26 cellular contexts compared by ENCODE assay signal in the genomic region with DNA sequence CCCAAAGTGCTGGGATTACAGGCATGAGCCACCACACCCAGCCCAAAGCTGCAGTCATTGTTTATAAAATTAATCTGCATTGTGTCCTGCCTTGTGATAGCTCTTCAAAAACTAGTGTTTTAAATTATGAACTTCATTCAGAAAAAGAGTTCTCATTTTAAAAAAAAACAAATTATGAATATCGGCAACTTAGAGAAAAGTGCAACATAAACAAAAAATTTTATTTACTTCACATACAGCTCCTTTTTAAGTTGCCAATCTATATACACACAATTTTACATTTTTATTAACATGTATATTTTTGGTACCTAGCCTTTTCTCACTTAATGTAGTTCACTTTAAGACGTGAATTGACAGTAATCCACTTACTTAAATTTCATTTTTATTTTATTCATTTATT. TPM values are rescaled to one million over a fixed set of nuclear protein-coding genes. Genes with fewer than 3 reads are reported as not detected.
DNase-seq lines count a peak whose midpoint lies in the region; ATAC-seq, FAIRE-seq and TF ChIP-seq lines count a peak whose summit lies in the region.
"Had no signal": no experiment of that assay in that cellular context is flagged by ENCODE, and none has a peak within 500 bp of the region (broad histone marks: within the 10 kb centered on the region; RNA-seq: fewer than 3 reads in every experiment).

No MANE protein-coding gene starts in this region.

- H3K27me3 Mint-ChIP-seq in T-cell, result no peaks in the 10 kb centered on the region
- H3K27me3 Mint-ChIP-seq in effector memory CD8-positive, alpha-beta T cell, result no peaks in the 10 kb centered on the region
- no peaks in the 10 kb centered on the region for H3K27me3 Mint-ChIP-seq in activated T-cell treated with anti-CD3 and anti-CD28 coated beads, Interleukin-2, amount 50 U/mL, for 72 hours (ENCODE audit: low read depth)
- H3K27me3 Mint-ChIP-seq: CD4-positive, alpha-beta T cell; CD8-positive, alpha-beta memory T cell had no signal

- no peaks in the 10 kb centered on the region for H3K9me1 ChIP-seq in K562 (ENCODE audit: control insufficient read depth, insufficient read depth, low read length)

- intact Hi-C loops in HepG2 (cut with micrococcal nuclease; ENCODE audit: unreplicated experiment), result no loop called here
- intact Hi-C loops in right lobe of liver (cut with DNase I), result no loop called here
- intact Hi-C loops in K562 (cut with micrococcal nuclease), result loop anchor here (5.0 kb wide), 1 partner anchor 107 kb away; no protein-coding TSS in a partner anchor

- CTCF ChIA-PET in HepG2 (lab: Yijun Ruan, JAX; ENCODE audit: low intra/inter-chr PET ratio, low total read pairs) (no interaction called here), K562 (lab: Yijun Ruan, JAX; ENCODE audit: low intra/inter-chr PET ratio) (no interaction called here), T-cell (lab: Charles Lee) (no interaction called here)

- H3K79me2 ChIP-seq in HepG2 (ENCODE audit: insufficient read depth, low read length), result no peaks in the 10 kb centered on the region
- H3K79me2 ChIP-seq in K562 (ENCODE audit: control insufficient read depth, insufficient read depth, low read length), result no peaks in the 10 kb centered on the region

- TF ChIP-seq CTCF in HepG2 (CRISPR knock-in tag; IDR thresholded peaks at IDR 0.05) (no peak), right lobe of liver (IDR thresholded peaks at IDR 0.05) (no peak), K562 (IDR thresholded peaks at IDR 0.05 in 2 of 3, conservative IDR thresholded peaks at IDR 0.05 in 1 of 3; ENCODE audit: insufficient read depth in 2 of 3, low read depth in 1 of 3, low read length in 3 of 3) (no peak)

- H3K36me3 ChIP-seq in HepG2 (replicated peaks in 1 of 2; ENCODE audit: control insufficient read depth in 1 of 2, insufficient read depth in 2 of 2, low read length in 2 of 2), result peaks cover 12 to 40% of the 10 kb centered on the region in 2 experiments; a peak in 4 of 5 replicates
- H3K36me3 ChIP-seq in right lobe of liver, result peaks cover 0 to 20% (median 2%) of the 10 kb centered on the region in 4 donors
- peaks cover 35% of the 10 kb centered on the region; the same call in 2 of the 3 replicates for H3K36me3 ChIP-seq in K562 (ENCODE audit: control insufficient read depth, insufficient read depth, low read length)

- POLR2A ChIA-PET in HepG2 (lab: Yijun Ruan, JAX) (no interaction called here), K562 (lab: Yijun Ruan, JAX) (interaction anchor here (1.7 kb wide), 2 partner anchors 74 to 75 kb away, joined by 3 to 21 read pairs; a partner anchor contains a TSS), T-cell (lab: Charles Lee) (interaction anchor here in 1 of 2 donors (0.6 kb wide), 1 partner anchor 167 kb away, joined by 3 read pairs; no protein-coding TSS in a partner anchor)

- ATAC-seq in HepG2 (no peak), right lobe of liver (no peak), K562 (no peak), T-cell (replicated peaks in 1 of 4) (no peak)
- ATAC-seq in effector memory CD8-positive, alpha-beta T cell (replicated peaks), result no peak
- no peak for ATAC-seq in activated T-cell treated with anti-CD3 and anti-CD28 coated beads, Interleukin-2, amount 50 U/mL, for 72 hours (replicated peaks in 1 of 2)
- ATAC-seq: GM23338 had no signal

- in situ Hi-C loops in HepG2 (cut with HindIII; ENCODE audit: extremely low pct_ligation_motif_present, low pct_unique_long_range_greater_than_20kb) (no loop called here), K562 (cut with MboI) (no loop called here)

- no peak for DNase-seq in HepG2 (ENCODE audit: low spot score)
- DNase-seq in right lobe of liver, result no peak
- DNase-seq in K562 (ENCODE audit: extremely low read depth in 1 of 4, low spot score in 3 of 4), result no peak
- DNase-seq in T-cell, result no peak
- no peak for DNase-seq in effector memory CD8-positive, alpha-beta T cell
- DNase-seq in activated T-cell treated with anti-CD3 and anti-CD28 coated beads, Interleukin-2, amount 50 U/mL, for 72 hours, result no peak
- DNase-seq: ACHN; AML-193; BE2C; CD4-positive, alpha-beta T cell; CD8-positive, alpha-beta memory T cell; DMS 273 treated with DMSO at 0.1 percent for 48 hours; DMS79; EL; GF-D8; HFFc6 had no signal

- BruUV-seq in HepG2 (replicated peaks; lab: Mats Ljungman, UMichigan) (no TSS peak), K562 (replicated peaks; lab: Mats Ljungman, UMichigan) (no TSS peak)

- H3K4me1 Mint-ChIP-seq in T-cell, result no peaks in the 10 kb centered on the region
- H3K4me1 Mint-ChIP-seq in effector memory CD8-positive, alpha-beta T cell (ENCODE audit: low read depth in 2 of 2), result no peaks in the 10 kb centered on the region
- H3K4me1 Mint-ChIP-seq in activated T-cell treated with anti-CD3 and anti-CD28 coated beads, Interleukin-2, amount 50 U/mL, for 72 hours (ENCODE audit: low read depth), result peaks cover 8% of the 10 kb centered on the region
- H3K4me1 Mint-ChIP-seq: CD8-positive, alpha-beta memory T cell had no signal

- H3K9ac ChIP-seq in HepG2 (ENCODE audit: insufficient read depth, low read depth, low read length) (no peak overlapping the region), K562 (ENCODE audit: insufficient read depth in 1 of 2, low read depth in 2 of 2, low read length in 2 of 2) (no peak overlapping the region)
- H3K9ac ChIP-seq: BLaER1 treated with 17β-estradiol and CSF1 and Interleukin-3, amounts not matched to agents 10 nM and 100 nM had no signal

- TF ChIP-seq POLR2A in HepG2 (IDR thresholded peaks at IDR 0.05; ENCODE audit: insufficient read depth in 1 of 2, low read depth in 2 of 2, low read length in 2 of 2) (no peak), right lobe of liver (IDR thresholded peaks at IDR 0.05) (no peak), K562 (conservative IDR thresholded peaks at IDR 0.05) (no peak)

- no peak overlapping the region for H3K27ac Mint-ChIP-seq in T-cell
- no peak overlapping the region for H3K27ac Mint-ChIP-seq in effector memory CD8-positive, alpha-beta T cell
- no peak overlapping the region for H3K27ac Mint-ChIP-seq in activated T-cell treated with anti-CD3 and anti-CD28 coated beads, Interleukin-2, amount 50 U/mL, for 72 hours
- H3K27ac Mint-ChIP-seq: CD4-positive, alpha-beta T cell; GM23338; HFFc6 had no signal

- H4K20me1 ChIP-seq in HepG2 (ENCODE audit: insufficient read depth, low read length) (no peaks in the 10 kb centered on the region), K562 (replicated peaks; ENCODE audit: control insufficient read depth, insufficient read depth, low read length) (no peaks in the 10 kb centered on the region)
- H4K20me1 ChIP-seq: BLaER1 treated with 17β-estradiol and CSF1 and Interleukin-3, amounts not matched to agents 10 nM and 100 nM had no signal

- H3K36me3 Mint-ChIP-seq in T-cell, result peaks cover 44% of the 10 kb centered on the region
- peaks cover 65% of the 10 kb centered on the region for H3K36me3 Mint-ChIP-seq in effector memory CD8-positive, alpha-beta T cell (ENCODE audit: insufficient read depth)
- H3K36me3 Mint-ChIP-seq in activated T-cell treated with anti-CD3 and anti-CD28 coated beads, Interleukin-2, amount 50 U/mL, for 72 hours (ENCODE audit: insufficient read depth in 2 of 2), result peaks cover 3 to 25% of the 10 kb centered on the region in 2 donors

- H3K9me3 ChIP-seq in HepG2 (ENCODE audit: low read length) (no peaks in the 10 kb centered on the region), right lobe of liver (no peaks in the 10 kb centered on the region), K562 (replicated peaks; ENCODE audit: control insufficient read depth, insufficient read depth, low read depth, low read length) (no peaks in the 10 kb centered on the region)
- H3K9me3 ChIP-seq: BE2C; BLaER1 treated with 17β-estradiol and CSF1 and Interleukin-3, amounts not matched to agents 10 nM and 100 nM; HAP-1 had no signal

- TF ChIP-seq RAD21 in HepG2 (CRISPR knock-in tag; IDR thresholded peaks at IDR 0.05) (no peak), K562 (CRISPR knock-in tag; conservative IDR thresholded peaks at IDR 0.05 in 1 of 2, IDR thresholded peaks at IDR 0.05 in 1 of 2) (no peak)

- H2AFZ ChIP-seq in HepG2 (ENCODE audit: low read length) (no peak overlapping the region), K562 (ENCODE audit: low read depth, low read length) (no peak overlapping the region)
- H2AFZ ChIP-seq: GM23338 had no signal

- H3K27me3 ChIP-seq in HepG2 (ENCODE audit: control insufficient read depth in 1 of 2, insufficient read depth in 2 of 2, low read length in 2 of 2) (no peaks in the 10 kb centered on the region), right lobe of liver (no peaks in the 10 kb centered on the region), K562 (ENCODE audit: control insufficient read depth in 2 of 2, insufficient read depth in 2 of 2, low read length in 2 of 2) (no peaks in the 10 kb centered on the region)
- H3K27me3 ChIP-seq: BE2C; BLaER1 treated with 17β-estradiol and CSF1 and Interleukin-3, amounts not matched to agents 10 nM and 100 nM had no signal

- WGBS in HepG2 (ENCODE audit: low lambda C conversion rate), result 96% methylated on average over 2 of the region's 2 CpGs
- WGBS in right lobe of liver (ENCODE audit: insufficient coverage, low coverage, low lambda C conversion rate, missing lambda C conversion rate), result 82% methylated on average over 2 of the region's 2 CpGs
- 94% methylated on average over 2 of the region's 2 CpGs for WGBS in K562 (ENCODE audit: insufficient coverage, low coverage, missing lambda C conversion rate)

- no peak overlapping the region for H3K4me3 Mint-ChIP-seq in T-cell
- no peak overlapping the region for H3K4me3 Mint-ChIP-seq in effector memory CD8-positive, alpha-beta T cell
- no peak overlapping the region for H3K4me3 Mint-ChIP-seq in activated T-cell treated with anti-CD3 and anti-CD28 coated beads, Interleukin-2, amount 50 U/mL, for 72 hours
- H3K4me3 Mint-ChIP-seq: CD14-positive monocyte; CD4-positive, alpha-beta T cell; CD8-positive, alpha-beta memory T cell; GM23338; HFFc6 had no signal

- H3K9me3 Mint-ChIP-seq in T-cell, result no peaks in the 10 kb centered on the region
- no peaks in the 10 kb centered on the region for H3K9me3 Mint-ChIP-seq in effector memory CD8-positive, alpha-beta T cell
- H3K9me3 Mint-ChIP-seq in activated T-cell treated with anti-CD3 and anti-CD28 coated beads, Interleukin-2, amount 50 U/mL, for 72 hours, result no peaks in the 10 kb centered on the region
- H3K9me3 Mint-ChIP-seq: CD14-positive monocyte; CD4-positive, alpha-beta T cell; CD8-positive, alpha-beta memory T cell; GM23338; HFFc6 had no signal

- no peaks in the 10 kb centered on the region for H3K4me1 ChIP-seq in HepG2 (ENCODE audit: insufficient read depth, low read length)
- H3K4me1 ChIP-seq in right lobe of liver, result no peaks in the 10 kb centered on the region
- peaks cover 0 to 6% of the 10 kb centered on the region in 2 experiments; a peak in 2 of 5 replicates for H3K4me1 ChIP-seq in K562 (replicated peaks in 1 of 2; ENCODE audit: control insufficient read depth in 2 of 2, insufficient read depth in 2 of 2, low read length in 2 of 2)

- no peak for FAIRE-seq in HepG2 (lab: Jason Lieb, UNC)
- no peak for FAIRE-seq in K562 (lab: Jason Lieb, UNC)
- FAIRE-seq: A204.1, D721Med, GM12891, GM18507, H54 had no signal

- TF ChIP-seq EP300 in HepG2 (IDR thresholded peaks at IDR 0.05; ENCODE audit: low read depth in 2 of 2, low read length in 2 of 2) (no peak), HepG2 (CRISPR knock-in tag; IDR thresholded peaks at IDR 0.05; ENCODE audit: borderline replicate concordance) (no peak), K562 (IDR thresholded peaks at IDR 0.05; ENCODE audit: low read length) (no peak)

- H3K27ac ChIP-seq in HepG2 (ENCODE audit: extremely low read length, insufficient read depth, low read length) (no peak overlapping the region), right lobe of liver (no peak overlapping the region), K562 (ENCODE audit: extremely low read depth, low read depth, low read length) (no peak overlapping the region)
- H3K27ac ChIP-seq: 22Rv1; BLaER1 treated with 17β-estradiol and CSF1 and Interleukin-3, amounts not matched to agents 10 nM and 100 nM had no signal

- H3K4me2 ChIP-seq in HepG2 (ENCODE audit: low read depth, low read length) (no peak overlapping the region), K562 (ENCODE audit: insufficient read depth, low read length) (no peak overlapping the region)
- H3K4me2 ChIP-seq: BLaER1 treated with 17β-estradiol and CSF1 and Interleukin-3, amounts not matched to agents 10 nM and 100 nM; GM23338 had no signal

- H3K4me3 ChIP-seq in HepG2 (replicated peaks in 1 of 3; ENCODE audit: insufficient read depth in 1 of 3, low read depth in 2 of 3, low read length in 3 of 3) (no peak overlapping the region), right lobe of liver (no peak overlapping the region), K562 (no peak overlapping the region)
- H3K4me3 ChIP-seq: BLaER1 treated with 17β-estradiol and CSF1 and Interleukin-3, amounts not matched to agents 10 nM and 100 nM; GM23338; HAP-1 had no signal

RNA-seq across cellular contexts. Expression of a gene that starts 46.9 kb away (rescaled TPM):
- total RNA-seq in HepG2 (2016; rRNA removed; fragmentation: Illumina TruSeq; extraction: Trizol), result 43.2 and 62.7 TPM in 2 replicates
- 12.7 and 14.8 TPM in 2 replicates for total RNA-seq in HepG2 (2016; cell fraction: cytosol; rRNA removed; fragmentation: Illumina TruSeq; extraction: Trizol; ENCODE audit: low read depth)
- 46.9 and 68.8 TPM in 2 replicates for total RNA-seq in HepG2 (2016; cell fraction: insoluble cytoplasmic fraction; rRNA removed; fragmentation: Illumina TruSeq; extraction: Trizol)
- total RNA-seq in HepG2 (2016; cell fraction: membrane; rRNA removed; fragmentation: Illumina TruSeq; extraction: Trizol), result 27.5 and 31.0 TPM in 2 replicates
- 11.9 and 15.9 TPM in 2 replicates for total RNA-seq in HepG2 (2016; cell fraction: nucleus; rRNA removed; fragmentation: Illumina TruSeq; extraction: Trizol)
- 13.0 and 14.4 TPM in 2 replicates for polyA plus RNA-seq in HepG2 (2011; rRNA removed)
- 7.9 and 12.4 TPM in 2 replicates for polyA plus RNA-seq in HepG2 (2011; cell fraction: cytosol; rRNA removed)
- 1.6 and 3.7 TPM in 2 replicates for polyA plus RNA-seq in HepG2 (2011; cell fraction: nucleus; rRNA removed)
- polyA plus RNA-seq in HepG2 (2012), result 15.2 and 30.2 TPM in 2 replicates
- polyA plus RNA-seq in HepG2 (2016; cell fraction: cytosol; fragmentation: Illumina TruSeq; extraction: Trizol; ENCODE audit: low read depth), result 12.3 and 13.5 TPM in 2 replicates
- 58.6 and 61.6 TPM in 2 replicates for polyA plus RNA-seq in HepG2 (2016; cell fraction: insoluble cytoplasmic fraction; fragmentation: Illumina TruSeq; extraction: Trizol; ENCODE audit: low read depth)
- 18.4 and 19.5 TPM in 2 replicates for polyA plus RNA-seq in HepG2 (2016; cell fraction: membrane; fragmentation: Illumina TruSeq; extraction: Trizol; ENCODE audit: low read depth)
- 23.2 and 25.7 TPM in 2 replicates for polyA plus RNA-seq in HepG2 (2016; cell fraction: nucleus; fragmentation: Illumina TruSeq; extraction: Trizol; ENCODE audit: insufficient read depth, low read depth)
- 2.1 and 7.0 TPM in 2 replicates for polyA minus RNA-seq in HepG2 (2011; rRNA and poly(A)+ RNA removed; ENCODE audit: low replicate concordance)
- polyA minus RNA-seq in HepG2 (2011; cell fraction: cytosol; rRNA and poly(A)+ RNA removed), result 6.2 and 8.2 TPM in 2 replicates
- polyA minus RNA-seq in HepG2 (2011; cell fraction: nucleus; rRNA and poly(A)+ RNA removed), result 1.7 and 2.9 TPM in 2 replicates
- total RNA-seq in right lobe of liver, result 10 to 100 TPM in 1 of 6 experiments, 1 to 10 TPM in 5; 5.8 to 10.5 (median 7.3) TPM
- total RNA-seq in K562 (2011; cell fraction: chromatin; rRNA removed; ENCODE audit: low replicate concordance), result 5.5 and 7.4 TPM in 2 replicates
- total RNA-seq in K562 (2011; cell fraction: nucleolus; rRNA removed), result 3.2 TPM in 2 replicates
- total RNA-seq in K562 (2011; cell fraction: nucleoplasm; rRNA removed), result 4.1 and 8.1 TPM in 2 replicates
- total RNA-seq in K562 (2014; rRNA removed), result 12.3 and 18.3 TPM in 2 replicates
- 31.6 and 32.4 TPM in 2 replicates for total RNA-seq in K562 (2014; rRNA removed; fragmentation: Illumina TruSeq; extraction: Trizol)
- 20.3 and 21.8 TPM in 2 replicates for total RNA-seq in K562 (2015; rRNA removed; fragmentation: Illumina TruSeq; extraction: Trizol)
- 15.9 and 19.3 TPM in 2 replicates for total RNA-seq in K562 (2021)
- 18.0 and 28.4 TPM in 2 replicates for polyA plus RNA-seq in K562 (2011; rRNA removed)
- 6.1 and 10.2 TPM in 2 replicates for polyA plus RNA-seq in K562 (2011; cell fraction: cytosol; rRNA removed)
- 3.8 and 6.4 TPM in 2 replicates for polyA plus RNA-seq in K562 (2011; cell fraction: nucleus; rRNA removed)
- 6.1 and 13.3 TPM in 2 replicates for polyA plus RNA-seq in K562 (2012)
- 12.0 and 12.5 TPM in 2 replicates for polyA plus RNA-seq in K562 (2014; fragmentation: Illumina TruSeq; extraction: Trizol)
- polyA plus RNA-seq in K562 (2014; fragmentation: Nextera tagmentation; extraction: Ambion mirVana), result 10 to 100 TPM; 48.5 to 58.6 TPM
- polyA plus RNA-seq in K562 (2014; rRNA removed), result 14.5 and 17.4 TPM in 2 replicates
- 9.7 and 11.4 TPM in 2 replicates for polyA minus RNA-seq in K562 (2011; rRNA and poly(A)+ RNA removed)
- polyA minus RNA-seq in K562 (2011; cell fraction: cytosol; rRNA and poly(A)+ RNA removed), result 4.4 and 6.8 TPM in 2 replicates
- polyA minus RNA-seq in K562 (2011; cell fraction: nucleus; rRNA and poly(A)+ RNA removed), result 0.81 and 2.4 TPM in 2 replicates
- total RNA-seq in T-cell, result 10 to 100 TPM in 3 of 5 donors, 1 to 10 TPM in 2; 4.2 to 16.3 (median 11.8) TPM
- 10 to 100 TPM in 1 of 2 donors, 1 to 10 TPM in 1; 9.9 to 14.3 TPM for total RNA-seq in activated T-cell treated with anti-CD3 and anti-CD28 coated beads, Interleukin-2, amount 50 U/mL, for 72 hours

RNA-seq across cellular contexts. Expression of a gene that starts 50.8 kb away (rescaled TPM):
- total RNA-seq in HepG2 (2016; rRNA removed; fragmentation: Illumina TruSeq; extraction: Trizol), result 24.2 and 33.3 TPM in 2 replicates
- total RNA-seq in HepG2 (2016; cell fraction: cytosol; rRNA removed; fragmentation: Illumina TruSeq; extraction: Trizol; ENCODE audit: low read depth), result 5.9 and 6.1 TPM in 2 replicates
- total RNA-seq in HepG2 (2016; cell fraction: insoluble cytoplasmic fraction; rRNA removed; fragmentation: Illumina TruSeq; extraction: Trizol), result 21.5 and 35.3 TPM in 2 replicates
- 8.5 and 9.0 TPM in 2 replicates for total RNA-seq in HepG2 (2016; cell fraction: membrane; rRNA removed; fragmentation: Illumina TruSeq; extraction: Trizol)
- 22.5 and 29.3 TPM in 2 replicates for total RNA-seq in HepG2 (2016; cell fraction: nucleus; rRNA removed; fragmentation: Illumina TruSeq; extraction: Trizol)
- polyA plus RNA-seq in HepG2 (2011; rRNA removed), result 9.2 and 10.3 TPM in 2 replicates
- polyA plus RNA-seq in HepG2 (2011; cell fraction: cytosol; rRNA removed), result 5.0 and 6.8 TPM in 2 replicates
- 5.3 and 7.3 TPM in 2 replicates for polyA plus RNA-seq in HepG2 (2011; cell fraction: nucleus; rRNA removed)
- polyA plus RNA-seq in HepG2 (2012), result 8.2 and 11.0 TPM in 2 replicates
- 0.76 and 1.6 TPM in 2 replicates for polyA plus RNA-seq in HepG2 (2016; cell fraction: cytosol; fragmentation: Illumina TruSeq; extraction: Trizol; ENCODE audit: low read depth)
- polyA plus RNA-seq in HepG2 (2016; cell fraction: insoluble cytoplasmic fraction; fragmentation: Illumina TruSeq; extraction: Trizol; ENCODE audit: low read depth), result 28.0 and 28.1 TPM in 2 replicates
- polyA plus RNA-seq in HepG2 (2016; cell fraction: membrane; fragmentation: Illumina TruSeq; extraction: Trizol; ENCODE audit: low read depth), result 2.1 and 3.6 TPM in 2 replicates
- polyA plus RNA-seq in HepG2 (2016; cell fraction: nucleus; fragmentation: Illumina TruSeq; extraction: Trizol; ENCODE audit: insufficient read depth, low read depth), result 26.5 and 31.9 TPM in 2 replicates
- 15.2 and 21.4 TPM in 2 replicates for polyA minus RNA-seq in HepG2 (2011; rRNA and poly(A)+ RNA removed; ENCODE audit: low replicate concordance)
- 10.3 and 17.1 TPM in 2 replicates for polyA minus RNA-seq in HepG2 (2011; cell fraction: cytosol; rRNA and poly(A)+ RNA removed)
- 26.0 and 39.3 TPM in 2 replicates for polyA minus RNA-seq in HepG2 (2011; cell fraction: nucleus; rRNA and poly(A)+ RNA removed)
- total RNA-seq in right lobe of liver, result 1 to 10 TPM; 4.4 to 6.4 (median 4.9) TPM
- total RNA-seq in K562 (2011; cell fraction: chromatin; rRNA removed; ENCODE audit: low replicate concordance), result 30.4 and 67.1 TPM in 2 replicates
- 13.2 and 20.3 TPM in 2 replicates for total RNA-seq in K562 (2011; cell fraction: nucleolus; rRNA removed)
- total RNA-seq in K562 (2011; cell fraction: nucleoplasm; rRNA removed), result 27.6 and 28.2 TPM in 2 replicates
- total RNA-seq in K562 (2014; rRNA removed), result 15.1 and 15.8 TPM in 2 replicates
- 20.8 and 22.1 TPM in 2 replicates for total RNA-seq in K562 (2014; rRNA removed; fragmentation: Illumina TruSeq; extraction: Trizol)
- 17.0 and 20.2 TPM in 2 replicates for total RNA-seq in K562 (2015; rRNA removed; fragmentation: Illumina TruSeq; extraction: Trizol)
- total RNA-seq in K562 (2021), result 18.4 and 20.1 TPM in 2 replicates
- polyA plus RNA-seq in K562 (2011; rRNA removed), result 15.9 and 23.6 TPM in 2 replicates
- 5.8 and 8.1 TPM in 2 replicates for polyA plus RNA-seq in K562 (2011; cell fraction: cytosol; rRNA removed)
- polyA plus RNA-seq in K562 (2011; cell fraction: nucleus; rRNA removed), result 13.0 and 13.4 TPM in 2 replicates
- polyA plus RNA-seq in K562 (2012), result 8.7 and 11.1 TPM in 2 replicates
- polyA plus RNA-seq in K562 (2014; fragmentation: Illumina TruSeq; extraction: Trizol), result 15.6 and 17.9 TPM in 2 replicates
- polyA plus RNA-seq in K562 (2014; fragmentation: Nextera tagmentation; extraction: Ambion mirVana), result 10 to 100 TPM in 1 of 2 experiments, 1 to 10 TPM in 1; 7.4 to 10.2 TPM
- polyA plus RNA-seq in K562 (2014; rRNA removed), result 13.1 and 14.8 TPM in 2 replicates
- 41.6 and 43.8 TPM in 2 replicates for polyA minus RNA-seq in K562 (2011; rRNA and poly(A)+ RNA removed)
- polyA minus RNA-seq in K562 (2011; cell fraction: cytosol; rRNA and poly(A)+ RNA removed), result 16.9 and 25.6 TPM in 2 replicates
- 9.4 and 16.1 TPM in 2 replicates for polyA minus RNA-seq in K562 (2011; cell fraction: nucleus; rRNA and poly(A)+ RNA removed)
- 10 to 100 TPM; 14.2 to 20.5 (median 16.0) TPM for total RNA-seq in T-cell
- total RNA-seq in activated T-cell treated with anti-CD3 and anti-CD28 coated beads, Interleukin-2, amount 50 U/mL, for 72 hours, result 10 to 100 TPM; 10.0 to 21.7 TPM

RNA-seq across cellular contexts. Expression of a gene that starts 50.9 kb away (rescaled TPM):
- total RNA-seq in HepG2 (2016; rRNA removed; fragmentation: Illumina TruSeq; extraction: Trizol), result 28.0 and 38.6 TPM in 2 replicates
- 15.2 and 17.8 TPM in 2 replicates for total RNA-seq in HepG2 (2016; cell fraction: cytosol; rRNA removed; fragmentation: Illumina TruSeq; extraction: Trizol; ENCODE audit: low read depth)
- 26.8 and 38.7 TPM in 2 replicates for total RNA-seq in HepG2 (2016; cell fraction: insoluble cytoplasmic fraction; rRNA removed; fragmentation: Illumina TruSeq; extraction: Trizol)
- 21.3 and 23.0 TPM in 2 replicates for total RNA-seq in HepG2 (2016; cell fraction: membrane; rRNA removed; fragmentation: Illumina TruSeq; extraction: Trizol)
- 10.8 and 13.4 TPM in 2 replicates for total RNA-seq in HepG2 (2016; cell fraction: nucleus; rRNA removed; fragmentation: Illumina TruSeq; extraction: Trizol)
- 4.6 and 7.0 TPM in 2 replicates for polyA plus RNA-seq in HepG2 (2011; rRNA removed)
- polyA plus RNA-seq in HepG2 (2011; cell fraction: cytosol; rRNA removed), result 3.8 and 5.3 TPM in 2 replicates
- polyA plus RNA-seq in HepG2 (2011; cell fraction: nucleus; rRNA removed), result 0.76 and 1.3 TPM in 2 replicates
- polyA plus RNA-seq in HepG2 (2012), result 8.9 and 12.7 TPM in 2 replicates
- 16.5 and 17.4 TPM in 2 replicates for polyA plus RNA-seq in HepG2 (2016; cell fraction: cytosol; fragmentation: Illumina TruSeq; extraction: Trizol; ENCODE audit: low read depth)
- polyA plus RNA-seq in HepG2 (2016; cell fraction: insoluble cytoplasmic fraction; fragmentation: Illumina TruSeq; extraction: Trizol; ENCODE audit: low read depth), result 36.3 and 42.2 TPM in 2 replicates
- polyA plus RNA-seq in HepG2 (2016; cell fraction: membrane; fragmentation: Illumina TruSeq; extraction: Trizol; ENCODE audit: low read depth), result 21.4 and 21.5 TPM in 2 replicates
- polyA plus RNA-seq in HepG2 (2016; cell fraction: nucleus; fragmentation: Illumina TruSeq; extraction: Trizol; ENCODE audit: insufficient read depth, low read depth), result 19.3 and 21.2 TPM in 2 replicates
- polyA minus RNA-seq in HepG2 (2011; rRNA and poly(A)+ RNA removed; ENCODE audit: low replicate concordance), result 0.58 and 1.8 TPM in 2 replicates
- 2.3 and 2.4 TPM in 2 replicates for polyA minus RNA-seq in HepG2 (2011; cell fraction: cytosol; rRNA and poly(A)+ RNA removed)
- polyA minus RNA-seq in HepG2 (2011; cell fraction: nucleus; rRNA and poly(A)+ RNA removed), result 1.8 and 3.2 TPM in 2 replicates
- 1 to 10 TPM; 4.1 to 8.1 (median 5.0) TPM for total RNA-seq in right lobe of liver
- total RNA-seq in K562 (2011; cell fraction: chromatin; rRNA removed; ENCODE audit: low replicate concordance), result 0.67 and 0.81 TPM in 2 replicates
- 1.2 and 2.2 TPM in 2 replicates for total RNA-seq in K562 (2011; cell fraction: nucleolus; rRNA removed)
- total RNA-seq in K562 (2011; cell fraction: nucleoplasm; rRNA removed), result 2.1 and 2.8 TPM in 2 replicates
- 10.4 and 10.8 TPM in 2 replicates for total RNA-seq in K562 (2014; rRNA removed)
- 20.8 and 21.1 TPM in 2 replicates for total RNA-seq in K562 (2014; rRNA removed; fragmentation: Illumina TruSeq; extraction: Trizol)
- total RNA-seq in K562 (2015; rRNA removed; fragmentation: Illumina TruSeq; extraction: Trizol), result 16.9 and 23.6 TPM in 2 replicates
- total RNA-seq in K562 (2021), result 10.2 and 10.4 TPM in 2 replicates
- 11.9 and 18.5 TPM in 2 replicates for polyA plus RNA-seq in K562 (2011; rRNA removed)
- 3.2 and 6.2 TPM in 2 replicates for polyA plus RNA-seq in K562 (2011; cell fraction: cytosol; rRNA removed)
- polyA plus RNA-seq in K562 (2011; cell fraction: nucleus; rRNA removed), result 1.7 and 3.2 TPM in 2 replicates
- 12.1 and 35.2 TPM in 2 replicates for polyA plus RNA-seq in K562 (2012)
- polyA plus RNA-seq in K562 (2014; fragmentation: Illumina TruSeq; extraction: Trizol), result 15.3 and 16.9 TPM in 2 replicates
- 10 to 100 TPM; 35.4 to 39.5 TPM for polyA plus RNA-seq in K562 (2014; fragmentation: Nextera tagmentation; extraction: Ambion mirVana)
- polyA plus RNA-seq in K562 (2014; rRNA removed), result 19.4 and 25.8 TPM in 2 replicates
- 9.4 and 10.2 TPM in 2 replicates for polyA minus RNA-seq in K562 (2011; rRNA and poly(A)+ RNA removed)
- 3.2 TPM in 1 of 2 replicates, not detected in the other for polyA minus RNA-seq in K562 (2011; cell fraction: cytosol; rRNA and poly(A)+ RNA removed)
- polyA minus RNA-seq in K562 (2011; cell fraction: nucleus; rRNA and poly(A)+ RNA removed), result 0.67 and 1.00 TPM in 2 replicates
- total RNA-seq in T-cell, result 1 to 10 TPM; 1.1 to 2.1 (median 1.5) TPM
- total RNA-seq in activated T-cell treated with anti-CD3 and anti-CD28 coated beads, Interleukin-2, amount 50 U/mL, for 72 hours, result 1 to 10 TPM; 3.0 to 9.3 TPM
